ENCODE assay signal across 17 cellular contexts in the genomic region with DNA sequence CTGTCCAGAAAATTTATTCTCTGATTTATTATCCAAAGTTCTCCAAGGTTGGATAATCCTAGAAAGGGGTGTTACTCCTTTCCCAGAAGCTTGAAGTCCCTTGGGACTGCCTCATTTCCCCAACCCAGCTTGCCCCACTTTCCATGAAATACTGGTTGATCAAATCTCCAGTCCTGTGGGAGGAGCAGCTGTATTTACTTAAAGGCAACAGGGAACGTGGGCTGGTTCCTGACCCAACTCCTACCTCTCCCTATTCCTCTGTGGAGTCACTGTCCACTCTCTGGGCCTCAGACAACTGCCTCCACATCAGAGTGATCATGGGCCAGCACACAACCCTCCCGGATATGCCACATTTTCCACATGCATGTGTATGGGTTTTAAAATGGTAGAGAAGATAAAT.
DNase-seq lines count a peak whose midpoint lies in the region; FAIRE-seq and TF ChIP-seq lines count a peak whose summit lies in the region.
"Had no signal": no experiment of that assay in that cellular context is flagged by ENCODE, and none has a peak within 500 bp of the region (broad histone marks: within the 10 kb centered on the region; RNA-seq: fewer than 3 reads in every experiment).

No MANE protein-coding gene starts in this region.

- 50 to 71% (median 70%) methylated on average over 2 of the region's 2 CpGs for WGBS in small intestine, 3 donors

- TF ChIP-seq CTCF in nephron progenitor cell (IDR thresholded peaks at IDR 0.05): no peak

- H3K36me3 ChIP-seq in small intestine (ENCODE audit: control insufficient read depth in 2 of 2, insufficient read depth in 2 of 2, low read length in 2 of 2): peaks cover 0 to 3% of the 10 kb centered on the region in 2 donors
- H3K36me3 ChIP-seq: BLaER1 treated with 17β-estradiol and CSF1 and Interleukin-3, amounts not matched to agents 10 nM and 100 nM had no signal

- no peaks in the 10 kb centered on the region for H3K27me3 ChIP-seq in small intestine (ENCODE audit: control insufficient read depth in 2 of 2, insufficient read depth in 2 of 2, low read length in 2 of 2)
- H3K27me3 ChIP-seq: BLaER1 treated with 17β-estradiol and CSF1 and Interleukin-3, amounts not matched to agents 10 nM and 100 nM; Peyer's patch had no signal

- no peak overlapping the region for H3K27ac ChIP-seq in small intestine (ENCODE audit: low read depth in 1 of 2, low read length in 1 of 2)
- H3K27ac ChIP-seq: BLaER1 treated with 17β-estradiol and CSF1 and Interleukin-3, amounts not matched to agents 10 nM and 100 nM; Peyer's patch had no signal

- H3K9me3 ChIP-seq in small intestine (ENCODE audit: control insufficient read depth, low read depth): no peaks in the 10 kb centered on the region
- H3K9me3 ChIP-seq: BLaER1 treated with 17β-estradiol and CSF1 and Interleukin-3, amounts not matched to agents 10 nM and 100 nM; Peyer's patch; SK-N-SH had no signal

- no peak overlapping the region for H3K4me3 Mint-ChIP-seq in nephron progenitor cell
- H3K4me3 Mint-ChIP-seq: CD8-positive, alpha-beta memory T cell had no signal

- H3K4me3 ChIP-seq in small intestine (ENCODE audit: low read depth in 1 of 2, low read length in 2 of 2): no peak overlapping the region
- H3K4me3 ChIP-seq: BLaER1 treated with 17β-estradiol and CSF1 and Interleukin-3, amounts not matched to agents 10 nM and 100 nM; Peyer's patch had no signal

- no peaks in the 10 kb centered on the region for H3K9me3 Mint-ChIP-seq in nephron progenitor cell
- H3K9me3 Mint-ChIP-seq: CD8-positive, alpha-beta memory T cell had no signal

- no peak for FAIRE-seq in small intestine (lab: Jason Lieb, UNC)
- FAIRE-seq: A204.1, H1 had no signal

- peaks cover 21% of the 10 kb centered on the region for H3K36me3 Mint-ChIP-seq in nephron progenitor cell (ENCODE audit: low read depth)

- no peaks in the 10 kb centered on the region for H3K4me1 ChIP-seq in small intestine (ENCODE audit: control insufficient read depth in 2 of 2, insufficient read depth in 1 of 2, low read depth in 1 of 2, low read length in 1 of 2)
- H3K4me1 ChIP-seq: BLaER1 treated with 17β-estradiol and CSF1 and Interleukin-3, amounts not matched to agents 10 nM and 100 nM; Peyer's patch had no signal

- peak overlapping the region; percentile 90 for H3K27ac Mint-ChIP-seq in nephron progenitor cell

- peaks cover 68% of the 10 kb centered on the region for H3K4me1 Mint-ChIP-seq in nephron progenitor cell

- H3K27me3 Mint-ChIP-seq in nephron progenitor cell (ENCODE audit: low read depth, poor library complexity): no peaks in the 10 kb centered on the region

- DNase-seq in NCI-H1417 (lab: John Stamatoyannopoulos, UW) (peak in 2 of 3 experiments; percentile 12 to 66), NCI-H1417 treated with DMSO at 0.1 percent for 48 hours (lab: John Stamatoyannopoulos, UW) (no peak), DMS53 treated with DMSO at 0.1 percent for 48 hours (lab: John Stamatoyannopoulos, UW; ENCODE audit: unreplicated experiment) (peak; percentile 29), NCI-H69 (lab: John Stamatoyannopoulos, UW) (peak; percentile 87), nephron progenitor cell (no peak), NCI-H2227 treated with DMSO at 0.1 percent for 48 hours (lab: John Stamatoyannopoulos, UW) (no peak), small intestine (no peak), NCI-H226 (no peak)
- DNase-seq: CD8-positive, alpha-beta memory T cell; KG1; NCI-H1930; NCI-H524 treated with DMSO at 0.1 percent for 48 hours; Peyer's patch; SK-N-SH had no signal

Comparison
In these comparisons a context has a peak if more than half of its experiments do, and no peak if none do; other contexts are left out.
1. DNase-seq: peak in NCI-H1417 (2 of 3), DMS53 treated with DMSO at 0.1 percent for 48 hours (single experiment) and NCI-H69 (single experiment); none in NCI-H1417 treated with DMSO at 0.1 percent for 48 hours (single experiment), nephron progenitor cell (single experiment), NCI-H2227 treated with DMSO at 0.1 percent for 48 hours (single experiment), small intestine (single experiment) and NCI-H226 (single experiment).